ENCODE assay signal across 1 cellular context in genomic region chr14:32277998-32278397, GRCh38.
TF ChIP-seq lines count a peak whose summit lies in the region.

No MANE protein-coding gene starts in this region.

TF ChIP-seq in HepG2, 621 proteins besides CTCF, POLR2A, EP300 and RAD21 (continued from another document and continues in another):
- no peak for TF ChIP-seq ZNF142 (CRISPR knock-in tag; IDR thresholded peaks at IDR 0.05)
- TF ChIP-seq RBAK (CRISPR knock-in tag; IDR thresholded peaks at IDR 0.05) = no peak
- TF ChIP-seq KMT2A (CRISPR knock-in tag; IDR thresholded peaks at IDR 0.05) = no peak
- TF ChIP-seq ZZZ3 (CRISPR knock-in tag; IDR thresholded peaks at IDR 0.05; ENCODE audit: borderline replicate concordance) = no peak
- TF ChIP-seq TFE3 (CRISPR knock-in tag; IDR thresholded peaks at IDR 0.05) = no peak
- no peak for TF ChIP-seq ZKSCAN1 (IDR thresholded peaks at IDR 0.05; ENCODE audit: low read length)
- 0 out of 2 replicates have a peak, but pooled peaks have one; percentile 27 for TF ChIP-seq RCOR2 (CRISPR knock-in tag; IDR thresholded peaks at IDR 0.05)
- no peak for TF ChIP-seq ZNF224 (CRISPR knock-in tag; IDR thresholded peaks at IDR 0.05)
- no peak for TF ChIP-seq ZKSCAN8 (CRISPR knock-in tag; IDR thresholded peaks at IDR 0.05; ENCODE audit: borderline replicate concordance)
- no peak for TF ChIP-seq RERE (CRISPR knock-in tag; IDR thresholded peaks at IDR 0.05; ENCODE audit: low read depth)
- TF ChIP-seq KDM1A (CRISPR knock-in tag; IDR thresholded peaks at IDR 0.05) = no peak
- TF ChIP-seq KAT7 (CRISPR knock-in tag; IDR thresholded peaks at IDR 0.05; ENCODE audit: borderline replicate concordance) = no peak
- TF ChIP-seq ZNF383 (CRISPR knock-in tag; IDR thresholded peaks at IDR 0.05; ENCODE audit: borderline replicate concordance) = no peak
- no peak for TF ChIP-seq EZH2 (conservative IDR thresholded peaks at IDR 0.05; ENCODE audit: low read depth, low read length)
- TF ChIP-seq HMG20A (CRISPR knock-in tag; IDR thresholded peaks at IDR 0.05; ENCODE audit: borderline replicate concordance) = peak; percentile 38; the same call in 1 of the 2 replicates
- TF ChIP-seq ZBTB46 (CRISPR knock-in tag; IDR thresholded peaks at IDR 0.05; ENCODE audit: borderline replicate concordance) = no peak
- no peak for TF ChIP-seq FOXA1 (IDR thresholded peaks at IDR 0.05)
- TF ChIP-seq FOXA1 (CRISPR knock-in tag; IDR thresholded peaks at IDR 0.05) = peak; percentile 27; the same call in 1 of the 2 replicates
- 0 out of 2 replicates have a peak, but pooled peaks have one; percentile 25 for TF ChIP-seq ZNF644 (CRISPR knock-in tag; IDR thresholded peaks at IDR 0.05; ENCODE audit: low read depth)
- TF ChIP-seq ZMAT3 (CRISPR knock-in tag; conservative IDR thresholded peaks at IDR 0.05) = no peak
- TF ChIP-seq CREB1 (IDR thresholded peaks at IDR 0.05) = 0 out of 2 replicates have a peak, but pooled peaks have one; percentile 15
- TF ChIP-seq CREB1 (CRISPR knock-in tag; IDR thresholded peaks at IDR 0.05) = no peak
- TF ChIP-seq ZNF253 (CRISPR knock-in tag; IDR thresholded peaks at IDR 0.05; ENCODE audit: borderline replicate concordance) = no peak
- no peak for TF ChIP-seq SIN3A (IDR thresholded peaks at IDR 0.05; ENCODE audit: borderline replicate concordance, low read depth, low read length)
- TF ChIP-seq ZNF24 (IDR thresholded peaks at IDR 0.05) = no peak
- TF ChIP-seq SNAPC2 (CRISPR knock-in tag; IDR thresholded peaks at IDR 0.05) = no peak
- no peak for TF ChIP-seq HNRNPL (IDR thresholded peaks at IDR 0.05; ENCODE audit: low read depth, low read length)
- no peak for TF ChIP-seq ZNF775 (CRISPR knock-in tag; IDR thresholded peaks at IDR 0.05; ENCODE audit: borderline replicate concordance)
- no peak for TF ChIP-seq ATF4 (CRISPR knock-in tag; IDR thresholded peaks at IDR 0.05)
- no peak for TF ChIP-seq ZNF207 (IDR thresholded peaks at IDR 0.05; ENCODE audit: borderline replicate concordance)
- TF ChIP-seq REXO4 (CRISPR knock-in tag; IDR thresholded peaks at IDR 0.05; ENCODE audit: borderline replicate concordance) = no peak
- no peak for TF ChIP-seq SRSF1 (optimal IDR thresholded peaks at IDR 0.05; ENCODE audit: low read depth, low read length)
- TF ChIP-seq ZNF720 (CRISPR knock-in tag; IDR thresholded peaks at IDR 0.05) = no peak
- TF ChIP-seq GATAD2A (CRISPR knock-in tag; IDR thresholded peaks at IDR 0.05) = peak; percentile 60; the same call in 1 of the 2 replicates
- no peak for TF ChIP-seq CCAR2 (optimal IDR thresholded peaks at IDR 0.05; ENCODE audit: low read depth, low read length)
- TF ChIP-seq MLX (CRISPR knock-in tag; IDR thresholded peaks at IDR 0.05) = no peak
- TF ChIP-seq HDAC6 (IDR thresholded peaks at IDR 0.05; ENCODE audit: low read depth, low read length) = no peak
- no peak for TF ChIP-seq AFF4 (CRISPR knock-in tag; IDR thresholded peaks at IDR 0.05)
- no peak for TF ChIP-seq BRCA1 (CRISPR knock-in tag; IDR thresholded peaks at IDR 0.05)
- no peak for TF ChIP-seq MAX (IDR thresholded peaks at IDR 0.05)
- no peak for TF ChIP-seq RAD51 (IDR thresholded peaks at IDR 0.05; ENCODE audit: borderline replicate concordance)
